ENCODE assay signal across 1 cellular context in the genomic region with DNA sequence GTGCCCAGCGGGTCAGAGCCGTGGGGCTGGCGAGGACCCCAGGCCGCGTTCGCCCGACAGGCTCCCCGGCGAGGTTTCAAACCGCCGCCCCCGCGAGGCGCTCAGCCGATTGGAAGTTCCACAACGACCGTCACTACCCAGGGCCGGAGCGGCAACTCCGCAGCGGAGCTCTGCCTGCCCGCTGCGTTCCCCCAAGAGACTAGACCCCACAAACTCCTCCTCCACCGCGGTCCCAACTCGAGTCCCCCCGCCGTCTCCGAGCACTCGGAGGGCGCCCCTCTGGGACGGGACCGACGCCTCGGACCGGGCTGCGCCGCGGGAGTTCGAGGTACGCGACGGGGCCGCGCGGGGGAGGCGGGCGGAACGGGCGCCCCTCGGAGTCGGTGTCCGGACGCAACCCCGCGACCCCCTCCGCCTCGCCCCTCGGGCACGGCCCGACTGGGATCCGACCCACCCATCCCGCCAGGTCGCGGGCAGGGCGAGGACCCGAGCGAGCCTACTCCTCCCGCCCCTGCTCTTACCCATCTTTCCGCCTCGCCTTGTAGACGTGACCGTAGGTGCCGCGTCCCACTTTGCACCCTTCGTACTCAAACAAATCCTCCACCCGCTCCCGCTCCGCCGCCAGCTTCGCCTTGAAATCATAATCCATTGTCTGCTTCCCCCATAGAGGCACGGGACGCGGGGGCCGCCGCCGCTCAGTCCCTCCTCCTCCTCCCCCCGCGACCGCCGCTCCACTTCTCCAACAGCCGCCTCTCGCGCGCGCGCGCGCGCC.
TF ChIP-seq lines count a peak whose summit lies in the region.

No MANE protein-coding gene starts in this region.

TF ChIP-seq in GM12878, 131 proteins besides CTCF, POLR2A, EP300 and RAD21 (continued from another document and continues in another):
- TF ChIP-seq, protein P1, sequence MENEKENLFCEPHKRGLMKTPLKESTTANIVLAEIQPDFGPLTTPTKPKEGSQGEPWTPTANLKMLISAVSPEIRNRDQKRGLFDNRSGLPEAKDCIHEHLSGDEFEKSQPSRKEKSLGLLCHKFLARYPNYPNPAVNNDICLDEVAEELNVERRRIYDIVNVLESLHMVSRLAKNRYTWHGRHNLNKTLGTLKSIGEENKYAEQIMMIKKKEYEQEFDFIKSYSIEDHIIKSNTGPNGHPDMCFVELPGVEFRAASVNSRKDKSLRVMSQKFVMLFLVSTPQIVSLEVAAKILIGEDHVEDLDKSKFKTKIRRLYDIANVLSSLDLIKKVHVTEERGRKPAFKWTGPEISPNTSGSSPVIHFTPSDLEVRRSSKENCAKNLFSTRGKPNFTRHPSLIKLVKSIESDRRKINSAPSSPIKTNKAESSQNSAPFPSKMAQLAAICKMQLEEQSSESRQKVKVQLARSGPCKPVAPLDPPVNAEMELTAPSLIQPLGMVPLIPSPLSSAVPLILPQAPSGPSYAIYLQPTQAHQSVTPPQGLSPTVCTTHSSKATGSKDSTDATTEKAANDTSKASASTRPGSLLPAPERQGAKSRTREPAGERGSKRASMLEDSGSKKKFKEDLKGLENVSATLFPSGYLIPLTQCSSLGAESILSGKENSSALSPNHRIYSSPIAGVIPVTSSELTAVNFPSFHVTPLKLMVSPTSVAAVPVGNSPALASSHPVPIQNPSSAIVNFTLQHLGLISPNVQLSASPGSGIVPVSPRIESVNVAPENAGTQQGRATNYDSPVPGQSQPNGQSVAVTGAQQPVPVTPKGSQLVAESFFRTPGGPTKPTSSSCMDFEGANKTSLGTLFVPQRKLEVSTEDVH (IDR thresholded peaks at IDR 0.05; ENCODE audit: low read depth, partially characterized antibody) = no peak
- TF ChIP-seq HCFC1 (IDR thresholded peaks at IDR 0.05; ENCODE audit: low read length) (no peak), ZSCAN29 (IDR thresholded peaks at IDR 0.05) (peak; percentile 55; the same call in 1 of the 2 replicates), TARDBP (IDR thresholded peaks at IDR 0.05; ENCODE audit: borderline replicate concordance) (no peak), SREBF2 (IDR thresholded peaks at IDR 0.05; ENCODE audit: low read length) (no peak), GABPA (IDR thresholded peaks at IDR 0.05; ENCODE audit: low read depth) (no peak), CBX5 (IDR thresholded peaks at IDR 0.05; ENCODE audit: low read depth) (no peak), NBN (IDR thresholded peaks at IDR 0.05) (no peak; the same call in 1 of the 2 replicates), CREB1 (IDR thresholded peaks at IDR 0.05; ENCODE audit: low read depth) (peak; percentile 72), MXI1 (IDR thresholded peaks at IDR 0.05; ENCODE audit: low read depth, low read length) (peak; percentile 52; the same call in 1 of the 2 replicates), LARP7 (IDR thresholded peaks at IDR 0.05) (peak; percentile 76), ASH2L (IDR thresholded peaks at IDR 0.05; ENCODE audit: borderline replicate concordance, low read depth) (no peak), RFX5 (IDR thresholded peaks at IDR 0.05; ENCODE audit: low read depth, low read length) (no peak), FOXK2 (IDR thresholded peaks at IDR 0.05) (no peak), ZNF384 (IDR thresholded peaks at IDR 0.05; ENCODE audit: borderline replicate concordance, low read depth, low read length) (no peak)
- TF ChIP-seq, protein P2, sequence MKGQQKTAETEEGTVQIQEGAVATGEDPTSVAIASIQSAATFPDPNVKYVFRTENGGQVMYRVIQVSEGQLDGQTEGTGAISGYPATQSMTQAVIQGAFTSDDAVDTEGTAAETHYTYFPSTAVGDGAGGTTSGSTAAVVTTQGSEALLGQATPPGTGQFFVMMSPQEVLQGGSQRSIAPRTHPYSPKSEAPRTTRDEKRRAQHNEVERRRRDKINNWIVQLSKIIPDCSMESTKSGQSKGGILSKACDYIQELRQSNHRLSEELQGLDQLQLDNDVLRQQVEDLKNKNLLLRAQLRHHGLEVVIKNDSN (IDR thresholded peaks at IDR 0.05; ENCODE audit: borderline replicate concordance, extremely low read length, insufficient read depth, low read depth, low read length) = no peak
- TF ChIP-seq, protein P3, sequence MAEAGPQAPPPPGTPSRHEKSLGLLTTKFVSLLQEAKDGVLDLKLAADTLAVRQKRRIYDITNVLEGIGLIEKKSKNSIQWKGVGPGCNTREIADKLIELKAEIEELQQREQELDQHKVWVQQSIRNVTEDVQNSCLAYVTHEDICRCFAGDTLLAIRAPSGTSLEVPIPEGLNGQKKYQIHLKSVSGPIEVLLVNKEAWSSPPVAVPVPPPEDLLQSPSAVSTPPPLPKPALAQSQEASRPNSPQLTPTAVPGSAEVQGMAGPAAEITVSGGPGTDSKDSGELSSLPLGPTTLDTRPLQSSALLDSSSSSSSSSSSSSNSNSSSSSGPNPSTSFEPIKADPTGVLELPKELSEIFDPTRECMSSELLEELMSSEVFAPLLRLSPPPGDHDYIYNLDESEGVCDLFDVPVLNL (IDR thresholded peaks at IDR 0.05; ENCODE audit: low read depth, low read length) = peak; percentile 92
- TF ChIP-seq, protein P4, sequence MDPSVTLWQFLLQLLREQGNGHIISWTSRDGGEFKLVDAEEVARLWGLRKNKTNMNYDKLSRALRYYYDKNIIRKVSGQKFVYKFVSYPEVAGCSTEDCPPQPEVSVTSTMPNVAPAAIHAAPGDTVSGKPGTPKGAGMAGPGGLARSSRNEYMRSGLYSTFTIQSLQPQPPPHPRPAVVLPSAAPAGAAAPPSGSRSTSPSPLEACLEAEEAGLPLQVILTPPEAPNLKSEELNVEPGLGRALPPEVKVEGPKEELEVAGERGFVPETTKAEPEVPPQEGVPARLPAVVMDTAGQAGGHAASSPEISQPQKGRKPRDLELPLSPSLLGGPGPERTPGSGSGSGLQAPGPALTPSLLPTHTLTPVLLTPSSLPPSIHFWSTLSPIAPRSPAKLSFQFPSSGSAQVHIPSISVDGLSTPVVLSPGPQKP (IDR thresholded peaks at IDR 0.05; ENCODE audit: low read depth, low read length) = no peak
- TF ChIP-seq, protein P5, sequence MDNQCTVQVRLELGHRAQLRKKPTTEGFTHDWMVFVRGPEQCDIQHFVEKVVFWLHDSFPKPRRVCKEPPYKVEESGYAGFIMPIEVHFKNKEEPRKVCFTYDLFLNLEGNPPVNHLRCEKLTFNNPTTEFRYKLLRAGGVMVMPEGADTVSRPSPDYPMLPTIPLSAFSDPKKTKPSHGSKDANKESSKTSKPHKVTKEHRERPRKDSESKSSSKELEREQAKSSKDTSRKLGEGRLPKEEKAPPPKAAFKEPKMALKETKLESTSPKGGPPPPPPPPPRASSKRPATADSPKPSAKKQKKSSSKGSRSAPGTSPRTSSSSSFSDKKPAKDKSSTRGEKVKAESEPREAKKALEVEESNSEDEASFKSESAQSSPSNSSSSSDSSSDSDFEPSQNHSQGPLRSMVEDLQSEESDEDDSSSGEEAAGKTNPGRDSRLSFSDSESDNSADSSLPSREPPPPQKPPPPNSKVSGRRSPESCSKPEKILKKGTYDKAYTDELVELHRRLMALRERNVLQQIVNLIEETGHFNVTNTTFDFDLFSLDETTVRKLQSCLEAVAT (IDR thresholded peaks at IDR 0.05) = no peak
- TF ChIP-seq, protein P6, sequence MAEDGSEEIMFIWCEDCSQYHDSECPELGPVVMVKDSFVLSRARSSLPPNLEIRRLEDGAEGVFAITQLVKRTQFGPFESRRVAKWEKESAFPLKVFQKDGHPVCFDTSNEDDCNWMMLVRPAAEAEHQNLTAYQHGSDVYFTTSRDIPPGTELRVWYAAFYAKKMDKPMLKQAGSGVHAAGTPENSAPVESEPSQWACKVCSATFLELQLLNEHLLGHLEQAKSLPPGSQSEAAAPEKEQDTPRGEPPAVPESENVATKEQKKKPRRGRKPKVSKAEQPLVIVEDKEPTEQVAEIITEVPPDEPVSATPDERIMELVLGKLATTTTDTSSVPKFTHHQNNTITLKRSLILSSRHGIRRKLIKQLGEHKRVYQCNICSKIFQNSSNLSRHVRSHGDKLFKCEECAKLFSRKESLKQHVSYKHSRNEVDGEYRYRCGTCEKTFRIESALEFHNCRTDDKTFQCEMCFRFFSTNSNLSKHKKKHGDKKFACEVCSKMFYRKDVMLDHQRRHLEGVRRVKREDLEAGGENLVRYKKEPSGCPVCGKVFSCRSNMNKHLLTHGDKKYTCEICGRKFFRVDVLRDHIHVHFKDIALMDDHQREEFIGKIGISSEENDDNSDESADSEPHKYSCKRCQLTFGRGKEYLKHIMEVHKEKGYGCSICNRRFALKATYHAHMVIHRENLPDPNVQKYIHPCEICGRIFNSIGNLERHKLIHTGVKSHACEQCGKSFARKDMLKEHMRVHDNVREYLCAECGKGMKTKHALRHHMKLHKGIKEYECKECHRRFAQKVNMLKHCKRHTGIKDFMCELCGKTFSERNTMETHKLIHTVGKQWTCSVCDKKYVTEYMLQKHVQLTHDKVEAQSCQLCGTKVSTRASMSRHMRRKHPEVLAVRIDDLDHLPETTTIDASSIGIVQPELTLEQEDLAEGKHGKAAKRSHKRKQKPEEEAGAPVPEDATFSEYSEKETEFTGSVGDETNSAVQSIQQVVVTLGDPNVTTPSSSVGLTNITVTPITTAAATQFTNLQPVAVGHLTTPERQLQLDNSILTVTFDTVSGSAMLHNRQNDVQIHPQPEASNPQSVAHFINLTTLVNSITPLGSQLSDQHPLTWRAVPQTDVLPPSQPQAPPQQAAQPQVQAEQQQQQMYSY (CRISPR knock-in tag; IDR thresholded peaks at IDR 0.05) = no peak
- TF ChIP-seq, protein P7, sequence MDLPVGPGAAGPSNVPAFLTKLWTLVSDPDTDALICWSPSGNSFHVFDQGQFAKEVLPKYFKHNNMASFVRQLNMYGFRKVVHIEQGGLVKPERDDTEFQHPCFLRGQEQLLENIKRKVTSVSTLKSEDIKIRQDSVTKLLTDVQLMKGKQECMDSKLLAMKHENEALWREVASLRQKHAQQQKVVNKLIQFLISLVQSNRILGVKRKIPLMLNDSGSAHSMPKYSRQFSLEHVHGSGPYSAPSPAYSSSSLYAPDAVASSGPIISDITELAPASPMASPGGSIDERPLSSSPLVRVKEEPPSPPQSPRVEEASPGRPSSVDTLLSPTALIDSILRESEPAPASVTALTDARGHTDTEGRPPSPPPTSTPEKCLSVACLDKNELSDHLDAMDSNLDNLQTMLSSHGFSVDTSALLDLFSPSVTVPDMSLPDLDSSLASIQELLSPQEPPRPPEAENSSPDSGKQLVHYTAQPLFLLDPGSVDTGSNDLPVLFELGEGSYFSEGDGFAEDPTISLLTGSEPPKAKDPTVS (IDR thresholded peaks at IDR 0.05; ENCODE audit: low read depth, low read length) = no peak
- TF ChIP-seq, protein P8, sequence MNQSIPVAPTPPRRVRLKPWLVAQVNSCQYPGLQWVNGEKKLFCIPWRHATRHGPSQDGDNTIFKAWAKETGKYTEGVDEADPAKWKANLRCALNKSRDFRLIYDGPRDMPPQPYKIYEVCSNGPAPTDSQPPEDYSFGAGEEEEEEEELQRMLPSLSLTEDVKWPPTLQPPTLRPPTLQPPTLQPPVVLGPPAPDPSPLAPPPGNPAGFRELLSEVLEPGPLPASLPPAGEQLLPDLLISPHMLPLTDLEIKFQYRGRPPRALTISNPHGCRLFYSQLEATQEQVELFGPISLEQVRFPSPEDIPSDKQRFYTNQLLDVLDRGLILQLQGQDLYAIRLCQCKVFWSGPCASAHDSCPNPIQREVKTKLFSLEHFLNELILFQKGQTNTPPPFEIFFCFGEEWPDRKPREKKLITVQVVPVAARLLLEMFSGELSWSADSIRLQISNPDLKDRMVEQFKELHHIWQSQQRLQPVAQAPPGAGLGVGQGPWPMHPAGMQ (IDR thresholded peaks at IDR 0.05; ENCODE audit: borderline replicate concordance) = no peak
- TF ChIP-seq, protein P9, sequence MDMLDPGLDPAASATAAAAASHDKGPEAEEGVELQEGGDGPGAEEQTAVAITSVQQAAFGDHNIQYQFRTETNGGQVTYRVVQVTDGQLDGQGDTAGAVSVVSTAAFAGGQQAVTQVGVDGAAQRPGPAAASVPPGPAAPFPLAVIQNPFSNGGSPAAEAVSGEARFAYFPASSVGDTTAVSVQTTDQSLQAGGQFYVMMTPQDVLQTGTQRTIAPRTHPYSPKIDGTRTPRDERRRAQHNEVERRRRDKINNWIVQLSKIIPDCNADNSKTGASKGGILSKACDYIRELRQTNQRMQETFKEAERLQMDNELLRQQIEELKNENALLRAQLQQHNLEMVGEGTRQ (IDR thresholded peaks at IDR 0.05; ENCODE audit: borderline replicate concordance, low read depth, low read length) = no peak
- TF ChIP-seq, protein P10, sequence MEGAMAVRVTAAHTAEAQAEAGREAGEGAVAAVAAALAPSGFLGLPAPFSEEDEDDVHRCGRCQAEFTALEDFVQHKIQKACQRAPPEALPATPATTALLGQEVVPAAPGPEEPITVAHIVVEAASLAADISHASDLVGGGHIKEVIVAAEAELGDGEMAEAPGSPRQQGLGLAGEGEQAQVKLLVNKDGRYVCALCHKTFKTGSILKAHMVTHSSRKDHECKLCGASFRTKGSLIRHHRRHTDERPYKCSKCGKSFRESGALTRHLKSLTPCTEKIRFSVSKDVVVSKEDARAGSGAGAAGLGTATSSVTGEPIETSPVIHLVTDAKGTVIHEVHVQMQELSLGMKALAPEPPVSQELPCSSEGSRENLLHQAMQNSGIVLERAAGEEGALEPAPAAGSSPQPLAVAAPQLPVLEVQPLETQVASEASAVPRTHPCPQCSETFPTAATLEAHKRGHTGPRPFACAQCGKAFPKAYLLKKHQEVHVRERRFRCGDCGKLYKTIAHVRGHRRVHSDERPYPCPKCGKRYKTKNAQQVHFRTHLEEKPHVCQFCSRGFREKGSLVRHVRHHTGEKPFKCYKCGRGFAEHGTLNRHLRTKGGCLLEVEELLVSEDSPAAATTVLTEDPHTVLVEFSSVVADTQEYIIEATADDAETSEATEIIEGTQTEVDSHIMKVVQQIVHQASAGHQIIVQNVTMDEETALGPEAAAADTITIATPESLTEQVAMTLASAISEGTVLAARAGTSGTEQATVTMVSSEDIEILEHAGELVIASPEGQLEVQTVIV (IDR thresholded peaks at IDR 0.05; ENCODE audit: borderline replicate concordance, partially characterized antibody) = no peak
- TF ChIP-seq, protein P11, sequence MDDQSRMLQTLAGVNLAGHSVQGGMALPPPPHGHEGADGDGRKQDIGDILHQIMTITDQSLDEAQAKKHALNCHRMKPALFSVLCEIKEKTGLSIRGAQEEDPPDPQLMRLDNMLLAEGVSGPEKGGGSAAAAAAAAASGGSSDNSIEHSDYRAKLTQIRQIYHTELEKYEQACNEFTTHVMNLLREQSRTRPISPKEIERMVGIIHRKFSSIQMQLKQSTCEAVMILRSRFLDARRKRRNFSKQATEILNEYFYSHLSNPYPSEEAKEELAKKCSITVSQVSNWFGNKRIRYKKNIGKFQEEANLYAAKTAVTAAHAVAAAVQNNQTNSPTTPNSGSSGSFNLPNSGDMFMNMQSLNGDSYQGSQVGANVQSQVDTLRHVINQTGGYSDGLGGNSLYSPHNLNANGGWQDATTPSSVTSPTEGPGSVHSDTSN (IDR thresholded peaks at IDR 0.05; ENCODE audit: insufficient replicate concordance, low read depth, low read length) = no peak
- TF ChIP-seq, protein P12, sequence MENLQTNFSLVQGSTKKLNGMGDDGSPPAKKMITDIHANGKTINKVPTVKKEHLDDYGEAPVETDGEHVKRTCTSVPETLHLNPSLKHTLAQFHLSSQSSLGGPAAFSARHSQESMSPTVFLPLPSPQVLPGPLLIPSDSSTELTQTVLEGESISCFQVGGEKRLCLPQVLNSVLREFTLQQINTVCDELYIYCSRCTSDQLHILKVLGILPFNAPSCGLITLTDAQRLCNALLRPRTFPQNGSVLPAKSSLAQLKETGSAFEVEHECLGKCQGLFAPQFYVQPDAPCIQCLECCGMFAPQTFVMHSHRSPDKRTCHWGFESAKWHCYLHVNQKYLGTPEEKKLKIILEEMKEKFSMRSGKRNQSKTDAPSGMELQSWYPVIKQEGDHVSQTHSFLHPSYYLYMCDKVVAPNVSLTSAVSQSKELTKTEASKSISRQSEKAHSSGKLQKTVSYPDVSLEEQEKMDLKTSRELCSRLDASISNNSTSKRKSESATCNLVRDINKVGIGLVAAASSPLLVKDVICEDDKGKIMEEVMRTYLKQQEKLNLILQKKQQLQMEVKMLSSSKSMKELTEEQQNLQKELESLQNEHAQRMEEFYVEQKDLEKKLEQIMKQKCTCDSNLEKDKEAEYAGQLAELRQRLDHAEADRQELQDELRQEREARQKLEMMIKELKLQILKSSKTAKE (IDR thresholded peaks at IDR 0.05; ENCODE audit: low read depth, poor library complexity, severe bottlenecking) = no peak
